Comparison of ENCODE assay signal across 22 cellular contexts in genomic region chr6:125670586-125670985, GRCh38.
DNase-seq lines count a peak whose midpoint lies in the region; ATAC-seq and TF ChIP-seq lines count a peak whose summit lies in the region.
"Had no signal": no experiment of that assay in that cellular context is flagged by ENCODE, and none has a peak within 500 bp of the region (broad histone marks: within the 10 kb centered on the region; RNA-seq: fewer than 3 reads in every experiment).

No MANE protein-coding gene starts in this region.

- WGBS in GM23248 (ENCODE audit: low coverage in 1 of 2, low lambda C conversion rate in 2 of 2, missing lambda C conversion rate in 2 of 2), 2 experiments = 2 to 3% methylated on average over 4 of the region's 4 CpGs

- H3K9me3 Mint-ChIP-seq in neural progenitor cell = peaks cover 2% of the 10 kb centered on the region
- no peaks in the 10 kb centered on the region for H3K9me3 Mint-ChIP-seq in activated CD4-positive, alpha-beta T cell treated with anti-CD3 and anti-CD28 coated beads for 36 hours (ENCODE audit: low read depth)
- H3K9me3 Mint-ChIP-seq: activated naive CD4-positive, alpha-beta T cell treated with anti-CD3 and anti-CD28 coated beads, Interleukin-2, amount 50 U/mL, for 72 hours; CD4-positive, alpha-beta T cell; central memory CD8-positive, alpha-beta T cell; naive B cell; T-helper 1 cell treated with Interleukin-12 subunit alpha and Interleukin-12 subunit beta and Interleukin-4 antibody, amounts not matched to agents 30 μg/mL and 1 μg/mL, for 36 hours had no signal

- ATAC-seq in activated CD4-positive, alpha-beta T cell treated with anti-CD3 and anti-CD28 coated beads for 36 hours = no peak
- ATAC-seq in HG03457 (IDR thresholded peaks at IDR 0.05; ENCODE audit: unreplicated experiment) (no peak), foreskin keratinocyte (no peak)
- ATAC-seq: activated CD4-positive, CD25-positive, alpha-beta regulatory T cell treated with anti-CD3 and anti-CD28 coated beads, Interleukin-2, amount 50 U/mL, for 24 hours; activated naive CD4-positive, alpha-beta T cell treated with anti-CD3 and anti-CD28 coated beads, Interleukin-2, amount 50 U/mL, for 72 hours; left colon had no signal

- no peaks in the 10 kb centered on the region for H3K4me1 ChIP-seq in GM23248 (ENCODE audit: insufficient read depth)
- peaks cover 14% of the 10 kb centered on the region for H3K4me1 ChIP-seq in left ventricle myocardium inferior
- H3K4me1 ChIP-seq in neural progenitor cell = peaks cover 6% of the 10 kb centered on the region
- H3K4me1 ChIP-seq in foreskin keratinocyte = no peaks in the 10 kb centered on the region

- H3K79me2 ChIP-seq in GM23248 (ENCODE audit: insufficient read depth) = no peaks in the 10 kb centered on the region
- no peaks in the 10 kb centered on the region for H3K79me2 ChIP-seq in neural progenitor cell (ENCODE audit: low read depth)

- no peaks in the 10 kb centered on the region for H3K36me3 Mint-ChIP-seq in neural progenitor cell
- H3K36me3 Mint-ChIP-seq in activated CD4-positive, alpha-beta T cell treated with anti-CD3 and anti-CD28 coated beads for 36 hours (ENCODE audit: low read depth) = no peaks in the 10 kb centered on the region
- H3K36me3 Mint-ChIP-seq: activated naive CD4-positive, alpha-beta T cell treated with anti-CD3 and anti-CD28 coated beads, Interleukin-2, amount 50 U/mL, for 72 hours; naive B cell had no signal

- in situ Hi-C loops in GM23248 (cut with MboI) = no loop called here

- no peaks in the 10 kb centered on the region for H3K36me3 ChIP-seq in GM23248 (ENCODE audit: low read depth)
- H3K36me3 ChIP-seq in left ventricle myocardium inferior = no peaks in the 10 kb centered on the region
- no peaks in the 10 kb centered on the region for H3K36me3 ChIP-seq in neural progenitor cell

- no peak overlapping the region for H3K27ac Mint-ChIP-seq in neural progenitor cell
- no peak overlapping the region for H3K27ac Mint-ChIP-seq in activated CD4-positive, alpha-beta T cell treated with anti-CD3 and anti-CD28 coated beads for 36 hours
- H3K27ac Mint-ChIP-seq: activated naive CD4-positive, alpha-beta T cell treated with anti-CD3 and anti-CD28 coated beads, Interleukin-2, amount 50 U/mL, for 72 hours; CD4-positive, alpha-beta T cell; naive B cell; T-helper 1 cell treated with Interleukin-12 subunit alpha and Interleukin-12 subunit beta and Interleukin-4 antibody, amounts not matched to agents 30 μg/mL and 1 μg/mL, for 36 hours had no signal

- H3K4me3 ChIP-seq in GM23248 (no peak overlapping the region), left ventricle myocardium inferior (peak overlapping the region; percentile 19), neural progenitor cell (no peak overlapping the region)

- CTCF ChIA-PET in activated CD4-positive, alpha-beta T cell treated with anti-CD3 and anti-CD28 coated beads for 36 hours (lab: Charles Lee) = interaction anchor here (0.7 kb wide), 1 partner anchor 20 kb away, joined by 3 read pairs; no protein-coding TSS in a partner anchor

- no peak overlapping the region for H3K9ac ChIP-seq in GM23248
- H3K9ac ChIP-seq in neural progenitor cell = no peak overlapping the region

- H3F3A ChIP-seq in GM23248 (ENCODE audit: insufficient read depth) (no peaks in the 10 kb centered on the region), neural progenitor cell (ENCODE audit: low read depth) (no peaks in the 10 kb centered on the region)

- H2AFZ ChIP-seq in GM23248 = no peak overlapping the region
- no peak overlapping the region for H2AFZ ChIP-seq in neural progenitor cell (replicated peaks)

- H3K9me3 ChIP-seq in GM23248 (ENCODE audit: low read depth) (no peaks in the 10 kb centered on the region), left ventricle myocardium inferior (replicated peaks) (no peaks in the 10 kb centered on the region), neural progenitor cell (ENCODE audit: low read depth) (no peaks in the 10 kb centered on the region)

- H3K4me2 ChIP-seq in GM23248 (ENCODE audit: unreplicated experiment) (no peak overlapping the region), neural progenitor cell (peak overlapping the region; percentile 35)

- H3K4me1 Mint-ChIP-seq in neural progenitor cell = peaks cover 9% of the 10 kb centered on the region
- H3K4me1 Mint-ChIP-seq in activated CD4-positive, alpha-beta T cell treated with anti-CD3 and anti-CD28 coated beads for 36 hours = no peaks in the 10 kb centered on the region
- H3K4me1 Mint-ChIP-seq: central memory CD8-positive, alpha-beta T cell; naive B cell had no signal

- H3K4me3 Mint-ChIP-seq in neural progenitor cell = no peak overlapping the region
- no peak overlapping the region for H3K4me3 Mint-ChIP-seq in activated CD4-positive, alpha-beta T cell treated with anti-CD3 and anti-CD28 coated beads for 36 hours
- H3K4me3 Mint-ChIP-seq: CD4-positive, alpha-beta T cell; central memory CD8-positive, alpha-beta T cell; naive B cell; T-helper 1 cell treated with Interleukin-12 subunit alpha and Interleukin-12 subunit beta and Interleukin-4 antibody, amounts not matched to agents 30 μg/mL and 1 μg/mL, for 36 hours had no signal

- H3K27me3 Mint-ChIP-seq in neural progenitor cell (ENCODE audit: insufficient read depth, low read depth) = no peaks in the 10 kb centered on the region
- H3K27me3 Mint-ChIP-seq in activated CD4-positive, alpha-beta T cell treated with anti-CD3 and anti-CD28 coated beads for 36 hours = peaks cover 6% of the 10 kb centered on the region

- no peaks in the 10 kb centered on the region for H3K9me2 ChIP-seq in GM23248 (ENCODE audit: insufficient read depth)

- no peaks in the 10 kb centered on the region for H3K27me3 ChIP-seq in GM23248 (replicated peaks; ENCODE audit: insufficient read depth)
- no peaks in the 10 kb centered on the region for H3K27me3 ChIP-seq in left ventricle myocardium inferior (ENCODE audit: low read depth)
- H3K27me3 ChIP-seq in neural progenitor cell = no peaks in the 10 kb centered on the region
- no peaks in the 10 kb centered on the region for H3K27me3 ChIP-seq in foreskin keratinocyte

- TF ChIP-seq CTCF in left ventricle myocardium inferior (IDR thresholded peaks at IDR 0.05; ENCODE audit: borderline replicate concordance) (no peak), neural progenitor cell (IDR thresholded peaks at IDR 0.05) (no peak), foreskin keratinocyte (conservative IDR thresholded peaks at IDR 0.05) (no peak)

- H3K27ac ChIP-seq in GM23248 (no peak overlapping the region), left ventricle myocardium inferior (replicated peaks) (peak overlapping the region; percentile 74), neural progenitor cell (no peak overlapping the region), foreskin keratinocyte (no peak overlapping the region)
- H3K27ac ChIP-seq: HL-60 had no signal

- intact Hi-C loops in left ventricle myocardium inferior (cut with micrococcal nuclease) = no loop called here
- intact Hi-C loops in activated CD4-positive, alpha-beta T cell treated with anti-CD3 and anti-CD28 coated beads for 36 hours (cut with DNase I, micrococcal nuclease) = no loop called here

- POLR2A ChIA-PET in activated CD4-positive, alpha-beta T cell treated with anti-CD3 and anti-CD28 coated beads for 36 hours (lab: Charles Lee) = no interaction called here

- DNase-seq in GM23248 (peak; percentile 1), astrocyte of the hippocampus (ENCODE audit: low read depth, low spot score) (peak; percentile 48), left ventricle myocardium inferior (peak; percentile 28), neural progenitor cell (ENCODE audit: low spot score) (peak; percentile 38), foreskin keratinocyte (no peak), SW480 (ENCODE audit: low spot score) (no peak)
- no peak for DNase-seq in activated CD4-positive, alpha-beta T cell treated with anti-CD3 and anti-CD28 coated beads for 36 hours
- DNase-seq: activated CD8-positive, alpha-beta memory T cell treated with anti-CD3 and anti-CD28 coated beads, Interleukin-2, amount 50 U/mL, for 48 hours; CD4-positive, alpha-beta T cell; DND-41; Karpas-422; left colon; naive B cell; NCI-H1436; NCI-H524 treated with DMSO at 0.1 percent for 48 hours; stimulated activated CD4-positive, alpha-beta T cell treated with anti-CD3 and anti-CD28 coated beads, Interleukin-1b, Interleukin-23, amount 100 ng/mL, for 48 hours had no signal

- no peaks in the 10 kb centered on the region for H4K20me1 ChIP-seq in GM23248 (ENCODE audit: insufficient read depth)
- H4K20me1 ChIP-seq in neural progenitor cell (ENCODE audit: low read depth) = no peaks in the 10 kb centered on the region

Comparison
In these comparisons a context has a peak if more than half of its experiments do, and no peak if none do; other contexts are left out.
1. DNase-seq: peak in GM23248 (single experiment), astrocyte of the hippocampus (single experiment), left ventricle myocardium inferior (single experiment) and neural progenitor cell (single experiment); none in activated CD4-positive, alpha-beta T cell treated with anti-CD3 and anti-CD28 coated beads for 36 hours (single experiment), foreskin keratinocyte (0 of 2) and SW480 (single experiment).